Comparison of ENCODE assay signal across 8 cellular contexts in the genomic region with DNA sequence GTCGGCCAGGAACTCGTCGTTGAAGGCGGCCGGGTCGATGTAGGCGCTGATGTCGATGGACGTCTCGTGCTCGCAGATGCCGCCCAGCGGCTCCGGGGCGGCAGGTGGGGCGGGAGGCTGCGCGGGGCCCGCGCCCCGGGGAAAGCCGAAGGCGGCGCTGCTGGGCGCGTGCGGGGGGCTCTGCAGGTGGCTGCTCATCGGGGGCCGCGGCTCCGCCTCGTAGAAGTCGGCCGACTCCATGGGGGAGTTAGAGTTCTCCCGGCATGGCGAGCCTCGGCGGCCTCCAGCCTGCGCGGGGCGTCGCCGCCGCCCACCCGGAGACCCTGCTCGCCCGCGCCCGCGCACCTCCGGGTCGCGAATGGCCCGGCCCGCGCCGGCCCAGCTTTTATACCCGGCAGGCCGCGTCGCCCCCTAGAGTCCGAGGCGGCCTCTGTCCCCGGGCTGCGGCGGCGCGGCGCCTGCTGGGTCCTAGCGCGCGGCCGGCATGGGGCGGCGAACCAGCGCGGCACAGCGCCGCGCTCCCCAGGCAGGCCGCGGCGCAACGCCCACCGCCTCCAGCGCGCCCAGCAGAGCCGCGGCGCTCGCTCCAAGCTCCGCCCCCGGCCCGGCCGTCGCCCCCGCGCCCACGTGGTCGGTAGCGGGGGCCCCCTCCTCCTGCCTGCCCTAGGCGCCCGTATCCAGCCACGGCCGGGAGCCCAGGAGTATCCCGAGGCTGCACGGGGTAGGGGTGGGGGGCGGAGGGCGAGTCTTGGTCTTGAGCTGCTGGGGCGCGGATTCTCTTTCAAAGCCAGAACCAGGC. TPM values are rescaled to one million over a fixed set of nuclear protein-coding genes. Genes with fewer than 3 reads are reported as not detected.
DNase-seq lines count a peak whose midpoint lies in the region; ATAC-seq and TF ChIP-seq lines count a peak whose summit lies in the region.

A gene (minus strand): TSS at position 360 of the 799 bp plus-strand sequence. CDS start 120 bp downstream, at position 240.

- CTCF ChIA-PET in AG04449 (lab: Yijun Ruan, JAX): interaction anchor here (0.7 to 2.4 kb wide), 18 partner anchors 10 to 331 kb away, joined by 3 to 8 read pairs (median 4); a partner anchor contains a TSS
- CTCF ChIA-PET in activated CD8-positive, alpha-beta T cell treated with anti-CD3 and anti-CD28 coated beads, Interleukin-2, amount 10 ng/mL, durations not matched to agents 7 days and 5 days (lab: Charles Lee): interaction anchor here (1.1 kb wide), 1 partner anchor 67 kb away, joined by 3 read pairs; no protein-coding TSS in a partner anchor

- peak within 1 kb of the TSS; percentile 92 for H3K4me2 ChIP-seq in mesenchymal stem cell (ENCODE audit: low read length, poor library complexity, severe bottlenecking)

- H2BK5ac ChIP-seq in mesenchymal stem cell (ENCODE audit: low read depth, low read length, poor library complexity, severe bottlenecking): no peak within 1 kb of the TSS

- peak within 1 kb of the TSS; percentile 64 for H3K4me3 ChIP-seq in AG04449 (ENCODE audit: low read depth, low read length)
- peak within 1 kb of the TSS; percentile 61 to 77 for H3K4me3 ChIP-seq in mesenchymal stem cell (ENCODE audit: insufficient read depth in 1 of 2, low read depth in 1 of 2, low read length in 2 of 2)

- no peaks in the 10 kb centered on the region for H3K4me1 Mint-ChIP-seq in activated CD8-positive, alpha-beta T cell treated with anti-CD3 and anti-CD28 coated beads, Interleukin-2, amount 10 ng/mL, durations not matched to agents 7 days and 5 days (ENCODE audit: low read depth)
- peaks cover 6 to 11% of the 10 kb centered on the region in 2 donors for H3K4me1 Mint-ChIP-seq in effector memory CD8-positive, alpha-beta T cell (ENCODE audit: low read depth in 2 of 2)

- peaks cover 43% of the 10 kb centered on the region for H3K27me3 Mint-ChIP-seq in activated CD8-positive, alpha-beta T cell treated with anti-CD3 and anti-CD28 coated beads, Interleukin-2, amount 10 ng/mL, durations not matched to agents 7 days and 5 days (ENCODE audit: low read depth)
- peaks cover 7 to 31% of the 10 kb centered on the region in 2 donors for H3K27me3 Mint-ChIP-seq in effector memory CD8-positive, alpha-beta T cell

- H2BK15ac ChIP-seq in mesenchymal stem cell (ENCODE audit: low read depth, poor library complexity, severe bottlenecking): no peak within 1 kb of the TSS

- no peak within 1 kb of the TSS for H4K91ac ChIP-seq in mesenchymal stem cell (ENCODE audit: low read length)

- DNase-seq in AG04449 (ENCODE audit: low read depth, low spot score) (no peak), NCI-H510A (lab: John Stamatoyannopoulos, UW) (peak; percentile 14), mesenchymal stem cell (peak; percentile 74)
- peak; percentile 53 for DNase-seq in activated CD8-positive, alpha-beta T cell treated with anti-CD3 and anti-CD28 coated beads, Interleukin-2, amount 10 ng/mL, durations not matched to agents 7 days and 5 days
- peak; percentile 53 to 67 (median 54) for DNase-seq in effector memory CD8-positive, alpha-beta T cell
- DNase-seq in stimulated activated CD8-positive, alpha-beta memory T cell treated with anti-CD3 and anti-CD28 coated beads, Interleukin-12 subunit alpha, Interleukin-12 subunit beta, amount 100 ng/mL, for 1 hour (ENCODE audit: low read depth): peak; percentile 10

- H3K23ac ChIP-seq in mesenchymal stem cell (ENCODE audit: low read length in 2 of 2): no peak within 1 kb of the TSS

- H2BK12ac ChIP-seq in mesenchymal stem cell (ENCODE audit: low read length in 2 of 2): no peak within 1 kb of the TSS

- no peak within 1 kb of the TSS for H3K14ac ChIP-seq in mesenchymal stem cell (ENCODE audit: low read length in 2 of 2)

- no peak within 1 kb of the TSS for H3K27ac ChIP-seq in mesenchymal stem cell (ENCODE audit: low read length, poor library complexity, severe bottlenecking)

- peak within 1 kb of the TSS; percentile 80 for H3K9ac ChIP-seq in mesenchymal stem cell (ENCODE audit: low read length)

- H3K27ac Mint-ChIP-seq in activated CD8-positive, alpha-beta T cell treated with anti-CD3 and anti-CD28 coated beads, Interleukin-2, amount 10 ng/mL, durations not matched to agents 7 days and 5 days: no peak within 1 kb of the TSS
- H3K27ac Mint-ChIP-seq in effector memory CD8-positive, alpha-beta T cell: peak within 1 kb of the TSS in 1 of 2 donors; percentile 23

- TF ChIP-seq CTCF in AG04449 (IDR thresholded peaks at IDR 0.05; ENCODE audit: insufficient read depth, low read length, missing control alignments): peak; percentile 65

- POLR2A ChIA-PET in AG04449 (lab: Yijun Ruan, JAX): interaction anchor here (0.8 to 1.0 kb wide), 2 partner anchors 72 to 125 kb away, joined by 3 to 4 read pairs; a partner anchor contains a TSS
- POLR2A ChIA-PET in activated CD8-positive, alpha-beta T cell treated with anti-CD3 and anti-CD28 coated beads, Interleukin-2, amount 10 ng/mL, durations not matched to agents 7 days and 5 days (lab: Charles Lee): no interaction called here

- H2AK5ac ChIP-seq in mesenchymal stem cell (ENCODE audit: low read length, severe bottlenecking): no peak within 1 kb of the TSS

- H3K79me1 ChIP-seq in mesenchymal stem cell (replicated peaks; ENCODE audit: low read length, poor library complexity, severe bottlenecking): no peaks in the 10 kb centered on the region

- H3K4me3 Mint-ChIP-seq in activated CD8-positive, alpha-beta T cell treated with anti-CD3 and anti-CD28 coated beads, Interleukin-2, amount 10 ng/mL, durations not matched to agents 7 days and 5 days: peak within 1 kb of the TSS; percentile 48
- peak within 1 kb of the TSS; percentile 79 for H3K4me3 Mint-ChIP-seq in effector memory CD8-positive, alpha-beta T cell

- 1% methylated on average over 80 of the region's 111 CpGs for WGBS in mesenchymal stem cell

- ATAC-seq in GM18861 (IDR thresholded peaks at IDR 0.05; ENCODE audit: unreplicated experiment) (peak; percentile 82), HG03103 (IDR thresholded peaks at IDR 0.05; ENCODE audit: low read depth, unreplicated experiment) (peak; percentile 72)
- ATAC-seq in activated CD8-positive, alpha-beta T cell treated with anti-CD3 and anti-CD28 coated beads, Interleukin-2, amount 10 ng/mL, durations not matched to agents 7 days and 5 days: peak; percentile 86
- peak; percentile 92 for ATAC-seq in effector memory CD8-positive, alpha-beta T cell (replicated peaks)

- H4K8ac ChIP-seq in mesenchymal stem cell (ENCODE audit: low read length): peak within 1 kb of the TSS; percentile 67

- H3K27me3 ChIP-seq in mesenchymal stem cell (ENCODE audit: control insufficient read depth in 1 of 2, insufficient read depth in 1 of 2, low read length in 2 of 2): peaks cover 50 to 51% of the 10 kb centered on the region in 2 experiments

- no peaks in the 10 kb centered on the region for H3K36me3 ChIP-seq in mesenchymal stem cell (ENCODE audit: control insufficient read depth in 1 of 2, insufficient read depth in 2 of 2, low read depth in 1 of 2, low read length in 2 of 2)

- H3K4ac ChIP-seq in mesenchymal stem cell (ENCODE audit: low read depth in 1 of 2, low read length in 2 of 2): no peak within 1 kb of the TSS

- no peaks in the 10 kb centered on the region for H3K36me3 Mint-ChIP-seq in activated CD8-positive, alpha-beta T cell treated with anti-CD3 and anti-CD28 coated beads, Interleukin-2, amount 10 ng/mL, durations not matched to agents 7 days and 5 days (ENCODE audit: low read depth)
- H3K36me3 Mint-ChIP-seq in effector memory CD8-positive, alpha-beta T cell (ENCODE audit: insufficient read depth): peaks cover 9% of the 10 kb centered on the region

- no peaks in the 10 kb centered on the region for H3K9me3 Mint-ChIP-seq in activated CD8-positive, alpha-beta T cell treated with anti-CD3 and anti-CD28 coated beads, Interleukin-2, amount 10 ng/mL, durations not matched to agents 7 days and 5 days (ENCODE audit: insufficient read depth)
- H3K9me3 Mint-ChIP-seq in effector memory CD8-positive, alpha-beta T cell: no peaks in the 10 kb centered on the region

- H2BK120ac ChIP-seq in mesenchymal stem cell (ENCODE audit: low read depth, low read length): peak within 1 kb of the TSS; percentile 29

- peaks cover 21% of the 10 kb centered on the region for H3K4me1 ChIP-seq in mesenchymal stem cell (ENCODE audit: control insufficient read depth, insufficient read depth, low read depth, low read length)

- peak within 1 kb of the TSS; percentile 94 for H2AFZ ChIP-seq in mesenchymal stem cell (ENCODE audit: low read depth, low read length)

- H3K9me3 ChIP-seq in mesenchymal stem cell (ENCODE audit: control insufficient read depth, low read length): no peaks in the 10 kb centered on the region

- peak within 1 kb of the TSS in 1 of 2 experiments; percentile 77 for H3K18ac ChIP-seq in mesenchymal stem cell (ENCODE audit: low read depth in 1 of 2, low read length in 2 of 2)

RNA-seq across cellular contexts. Expression of the gene that starts here (rescaled TPM):
- total RNA-seq in activated CD8-positive, alpha-beta T cell treated with anti-CD3 and anti-CD28 coated beads, Interleukin-2, amount 10 ng/mL, durations not matched to agents 7 days and 5 days: under 1 TPM in 1 of 2 experiments, not detected in 1; 0.11 TPM
- 0.03 TPM for polyA plus RNA-seq in mesenchymal stem cell (2013, experiment 1 of 2)
- polyA plus RNA-seq in mesenchymal stem cell (2013, experiment 2 of 2): 0.07 TPM

Comparison
In these comparisons a context has a peak if more than half of its experiments do, and no peak if none do; other contexts are left out.
1. Peak in DNase-seq and ATAC-seq in activated CD8-positive, alpha-beta T cell treated with anti-CD3 and anti-CD28 coated beads, Interleukin-2, amount 10 ng/mL, durations not matched to agents 7 days and 5 days; RNA of the gene not detected or under 1 TPM.